9 cellular contexts compared by ENCODE assay signal in the genomic region with DNA sequence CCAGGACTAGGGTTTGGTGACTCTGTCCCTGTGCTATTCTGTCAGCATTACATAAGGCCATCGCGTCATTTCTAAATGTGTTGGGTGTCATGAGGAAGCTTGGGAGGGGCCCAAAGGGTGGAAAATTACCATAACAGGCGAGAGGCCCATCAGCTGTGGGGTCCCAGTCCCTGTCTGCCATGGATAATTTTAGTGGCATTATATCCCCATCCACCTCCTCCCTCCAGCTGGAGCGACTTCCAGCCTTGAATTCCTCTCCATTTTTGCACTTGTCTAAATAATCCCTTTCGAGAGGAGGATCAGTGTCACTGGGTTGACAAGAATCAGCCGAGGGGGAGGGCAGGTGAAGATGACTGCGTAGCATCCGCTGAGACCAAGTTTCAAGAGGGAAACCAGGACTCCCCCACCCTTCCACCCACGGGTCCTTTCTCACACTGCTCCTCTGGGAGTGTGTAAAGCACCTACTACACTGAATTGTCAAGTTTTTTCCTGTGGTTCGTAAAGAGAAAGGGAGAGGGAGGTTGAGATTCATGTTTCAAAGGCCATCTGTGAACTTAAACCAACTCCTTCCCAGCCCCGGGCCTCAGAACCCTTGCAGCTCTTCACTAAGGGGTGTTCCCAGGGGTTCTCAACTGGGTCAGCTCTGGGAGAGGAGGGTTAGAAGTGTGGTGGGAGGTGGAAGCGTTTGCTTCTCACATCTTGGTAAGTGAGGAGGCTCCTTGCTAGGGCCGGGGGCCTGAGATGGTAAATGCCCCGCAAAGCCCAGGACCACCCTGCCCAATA. TPM values are rescaled to one million over a fixed set of nuclear protein-coding genes. Genes with fewer than 3 reads are reported as not detected.
A peak's percentile ranks its signal among the peaks of the same experiment; 100 is the strongest.
DNase-seq lines count a peak whose midpoint lies in the region; ATAC-seq and TF ChIP-seq lines count a peak whose summit lies in the region.
"Had no signal": no experiment of that assay in that cellular context is flagged by ENCODE, and none has a peak within 500 bp of the region (broad histone marks: within the 10 kb centered on the region; RNA-seq: fewer than 3 reads in every experiment).

No MANE protein-coding gene starts in this region.

- no TSS peak for BruUV-seq in Calu3 (replicated peaks; lab: Mats Ljungman, UMichigan)

- no peaks in the 10 kb centered on the region for H3K9me3 ChIP-seq in mesodermal cell (ENCODE audit: control insufficient read depth, low read length)

- H3K27ac ChIP-seq in mesodermal cell (ENCODE audit: low read depth, low read length, severe bottlenecking), result peak overlapping the region; percentile 16

- ATAC-seq in GM18502 (IDR thresholded peaks at IDR 0.05; ENCODE audit: poor library complexity, unreplicated experiment) (peak; percentile 76), HG03196 (IDR thresholded peaks at IDR 0.05; ENCODE audit: unreplicated experiment) (peak; percentile 59)

- no peak overlapping the region for H3K4me3 Mint-ChIP-seq in Calu3 (ENCODE audit: low read depth, unreplicated experiment)

- TF ChIP-seq CTCF in GM20000 (IDR thresholded peaks at IDR 0.05; ENCODE audit: extremely low read depth, missing control alignments), result no peak
- no peak for TF ChIP-seq CTCF in Calu3 (IDR thresholded peaks at IDR 0.05; ENCODE audit: unreplicated experiment)

- no peaks in the 10 kb centered on the region for H3K4me1 Mint-ChIP-seq in Calu3 (ENCODE audit: low read depth, unreplicated experiment)

- DNase-seq in GM20000 (ENCODE audit: low spot score) (peak; percentile 72), NCI-H2081 (lab: John Stamatoyannopoulos, UW) (no peak), NCI-H1417 (lab: John Stamatoyannopoulos, UW) (no peak), Calu3 (no peak)
- no peak for DNase-seq in central memory CD4-positive, alpha-beta T cell
- DNase-seq: activated gamma-delta T cell treated with Interleukin-2 at 50 U/mL for 16 hours had no signal

- H3K9me3 Mint-ChIP-seq in Calu3 (ENCODE audit: low read depth, unreplicated experiment), result no peaks in the 10 kb centered on the region

- no peak overlapping the region for H3K27ac Mint-ChIP-seq in Calu3 (ENCODE audit: unreplicated experiment)

- no peaks in the 10 kb centered on the region for H3K36me3 Mint-ChIP-seq in Calu3 (ENCODE audit: insufficient read depth, unreplicated experiment)

- WGBS in mesodermal cell (ENCODE audit: insufficient coverage in 2 of 2), 2 experiments, result 86 to 91% methylated on average over 1 to 4 of the region's 14 CpGs

- H3K4me1 ChIP-seq in mesodermal cell (ENCODE audit: control insufficient read depth, insufficient read depth, low read length, poor library complexity, severe bottlenecking), result peaks cover 8% of the 10 kb centered on the region

- CTCF ChIA-PET in Calu3 (lab: Charles Lee), result no interaction called here

- no peaks in the 10 kb centered on the region for H3K27me3 Mint-ChIP-seq in Calu3 (ENCODE audit: unreplicated experiment)

- no peak overlapping the region for H3K4me3 ChIP-seq in mesodermal cell (ENCODE audit: extremely low read depth, insufficient read depth, low read length, poor library complexity, severe bottlenecking)

- intact Hi-C loops in Calu3 (cut with micrococcal nuclease; ENCODE audit: unreplicated experiment), result no loop called here

- H3K36me3 ChIP-seq in mesodermal cell (ENCODE audit: control insufficient read depth, insufficient read depth, low read length), result peaks cover 20% of the 10 kb centered on the region

RNA-seq across cellular contexts. Expression of a gene that starts 29.2 kb away (rescaled TPM):
- 9.2 TPM for polyA plus RNA-seq in mesodermal cell (2013, experiment 1 of 2)
- polyA plus RNA-seq in mesodermal cell (2013, experiment 2 of 2), result 9.3 TPM
- 4.7 and 5.8 TPM in 2 replicates for total RNA-seq in Calu3 (2022)

RNA-seq across cellular contexts. Expression of a gene that starts 36.1 kb away (rescaled TPM):
- 19.0 TPM for polyA plus RNA-seq in mesodermal cell (2013, experiment 1 of 2)
- 22.0 TPM for polyA plus RNA-seq in mesodermal cell (2013, experiment 2 of 2)
- 51.8 and 56.3 TPM in 2 replicates for total RNA-seq in Calu3 (2022)
